Comparison of ENCODE assay signal across 1 cellular context in genomic region chr6:35731736-35732532, GRCh38.
TF ChIP-seq lines count a peak whose summit lies in the region.

No MANE protein-coding gene starts in this region.

TF ChIP-seq in HepG2, 621 proteins besides CTCF, POLR2A, EP300 and RAD21 (continues in another document):
- TF ChIP-seq FOXK2 (IDR thresholded peaks at IDR 0.05) (0 out of 2 replicates have a peak, but pooled peaks have one; percentile 39), ZNF326 (CRISPR knock-in tag; IDR thresholded peaks at IDR 0.05; ENCODE audit: borderline replicate concordance) (no peak), HES4 (CRISPR knock-in tag; IDR thresholded peaks at IDR 0.05; ENCODE audit: borderline replicate concordance) (peak; percentile 57), FOXK1 (CRISPR knock-in tag; IDR thresholded peaks at IDR 0.05; ENCODE audit: borderline replicate concordance, low read depth) (no peak; the same call in 1 of the 2 replicates), ZNF564 (CRISPR knock-in tag; IDR thresholded peaks at IDR 0.05) (no peak; the same call in none of the 2 replicates), POLR2G (IDR thresholded peaks at IDR 0.05; ENCODE audit: low read depth, low read length) (peak; percentile 91), CREB1 (IDR thresholded peaks at IDR 0.05) (0 out of 2 replicates have a peak, but pooled peaks have one; percentile 1), CREB1 (CRISPR knock-in tag; IDR thresholded peaks at IDR 0.05) (peak; percentile 34; the same call in 1 of the 2 replicates), ZNF350 (CRISPR knock-in tag; IDR thresholded peaks at IDR 0.05; ENCODE audit: borderline replicate concordance, low read depth) (peak; percentile 81), ZNF143 (CRISPR knock-in tag; IDR thresholded peaks at IDR 0.05) (no peak), RBAK (CRISPR knock-in tag; IDR thresholded peaks at IDR 0.05) (no peak), FOXC1 (CRISPR knock-in tag; IDR thresholded peaks at IDR 0.05; ENCODE audit: borderline replicate concordance) (peak; percentile 90), SMARCE1 (IDR thresholded peaks at IDR 0.05; ENCODE audit: borderline replicate concordance) (no peak), ZNF256 (CRISPR knock-in tag; conservative IDR thresholded peaks at IDR 0.05) (no peak), ELF4 (CRISPR knock-in tag; IDR thresholded peaks at IDR 0.05; ENCODE audit: borderline replicate concordance) (no peak), ZBTB3 (CRISPR knock-in tag; IDR thresholded peaks at IDR 0.05; ENCODE audit: borderline replicate concordance, low read depth) (no peak), TCF7 (IDR thresholded peaks at IDR 0.05; ENCODE audit: low read depth) (peak; percentile 88), MBD4 (IDR thresholded peaks at IDR 0.05; ENCODE audit: borderline replicate concordance, low read length) (no peak), ZNF224 (CRISPR knock-in tag; IDR thresholded peaks at IDR 0.05) (peak; percentile 87; the same call in 1 of the 2 replicates), SALL1 (CRISPR knock-in tag; IDR thresholded peaks at IDR 0.05) (peak; percentile 79), SAFB2 (CRISPR knock-in tag; IDR thresholded peaks at IDR 0.05; ENCODE audit: borderline replicate concordance, low read depth) (0 out of 2 replicates have a peak, but pooled peaks have one; percentile 73), ZFP36L1 (CRISPR knock-in tag; IDR thresholded peaks at IDR 0.05) (peak; percentile 95), ZMYM2 (CRISPR knock-in tag; IDR thresholded peaks at IDR 0.05) (no peak), PBX2 (CRISPR knock-in tag; IDR thresholded peaks at IDR 0.05) (no peak), ZNF362 (CRISPR knock-in tag; IDR thresholded peaks at IDR 0.05; ENCODE audit: borderline replicate concordance) (no peak), PAX8 (CRISPR knock-in tag; IDR thresholded peaks at IDR 0.05; ENCODE audit: borderline replicate concordance) (no peak; the same call in 1 of the 2 replicates), ZNF670 (CRISPR knock-in tag; IDR thresholded peaks at IDR 0.05; ENCODE audit: borderline replicate concordance) (peak; percentile 96; the same call in 1 of the 2 replicates), GZF1 (CRISPR knock-in tag; IDR thresholded peaks at IDR 0.05) (no peak), HIVEP1 (CRISPR knock-in tag; IDR thresholded peaks at IDR 0.05) (peak; percentile 86), ZMYM4 (CRISPR knock-in tag; IDR thresholded peaks at IDR 0.05) (peak; percentile 84), IKZF1 (IDR thresholded peaks at IDR 0.05) (no peak), IKZF4 (CRISPR knock-in tag; IDR thresholded peaks at IDR 0.05; ENCODE audit: borderline replicate concordance, low read depth, not compliant biosample characterization) (peak; percentile 40), ZBTB2 (CRISPR knock-in tag; IDR thresholded peaks at IDR 0.05; ENCODE audit: low read depth) (peak; percentile 97), ZNF660 (CRISPR knock-in tag; IDR thresholded peaks at IDR 0.05; ENCODE audit: borderline replicate concordance, low read depth) (no peak), ZNF710 (CRISPR knock-in tag; IDR thresholded peaks at IDR 0.05; ENCODE audit: borderline replicate concordance) (peak; percentile 91), SKI (IDR thresholded peaks at IDR 0.05; ENCODE audit: partially characterized antibody) (peak; percentile 69), ZKSCAN5 (CRISPR knock-in tag; IDR thresholded peaks at IDR 0.05) (no peak), CEBPB (IDR thresholded peaks at IDR 0.05; ENCODE audit: borderline replicate concordance, low read depth, low read length) (no peak), TCF12 (IDR thresholded peaks at IDR 0.05) (no peak), TCF12 (CRISPR knock-in tag; IDR thresholded peaks at IDR 0.05) (peak; percentile 45; the same call in 1 of the 2 replicates), ZSCAN29 (CRISPR knock-in tag; conservative IDR thresholded peaks at IDR 0.05) (peak; percentile 37; the same call in 1 of the 2 replicates), ZNF251 (CRISPR knock-in tag; IDR thresholded peaks at IDR 0.05) (no peak), ZNF724P (CRISPR knock-in tag; IDR thresholded peaks at IDR 0.05; ENCODE audit: borderline replicate concordance) (no peak), TBP (CRISPR knock-in tag; IDR thresholded peaks at IDR 0.05) (no peak), CBX5 (CRISPR knock-in tag; IDR thresholded peaks at IDR 0.05; ENCODE audit: borderline replicate concordance) (peak; percentile 78; the same call in 1 of the 2 replicates), SRF (IDR thresholded peaks at IDR 0.05; ENCODE audit: low read depth, low read length) (no peak), ZNF24 (IDR thresholded peaks at IDR 0.05) (no peak), SIX4 (CRISPR knock-in tag; IDR thresholded peaks at IDR 0.05) (peak; percentile 37; the same call in 1 of the 2 replicates), MTERF4 (CRISPR knock-in tag; IDR thresholded peaks at IDR 0.05) (0 out of 2 replicates have a peak, but pooled peaks have one; percentile 56)
- TF ChIP-seq, protein P1, sequence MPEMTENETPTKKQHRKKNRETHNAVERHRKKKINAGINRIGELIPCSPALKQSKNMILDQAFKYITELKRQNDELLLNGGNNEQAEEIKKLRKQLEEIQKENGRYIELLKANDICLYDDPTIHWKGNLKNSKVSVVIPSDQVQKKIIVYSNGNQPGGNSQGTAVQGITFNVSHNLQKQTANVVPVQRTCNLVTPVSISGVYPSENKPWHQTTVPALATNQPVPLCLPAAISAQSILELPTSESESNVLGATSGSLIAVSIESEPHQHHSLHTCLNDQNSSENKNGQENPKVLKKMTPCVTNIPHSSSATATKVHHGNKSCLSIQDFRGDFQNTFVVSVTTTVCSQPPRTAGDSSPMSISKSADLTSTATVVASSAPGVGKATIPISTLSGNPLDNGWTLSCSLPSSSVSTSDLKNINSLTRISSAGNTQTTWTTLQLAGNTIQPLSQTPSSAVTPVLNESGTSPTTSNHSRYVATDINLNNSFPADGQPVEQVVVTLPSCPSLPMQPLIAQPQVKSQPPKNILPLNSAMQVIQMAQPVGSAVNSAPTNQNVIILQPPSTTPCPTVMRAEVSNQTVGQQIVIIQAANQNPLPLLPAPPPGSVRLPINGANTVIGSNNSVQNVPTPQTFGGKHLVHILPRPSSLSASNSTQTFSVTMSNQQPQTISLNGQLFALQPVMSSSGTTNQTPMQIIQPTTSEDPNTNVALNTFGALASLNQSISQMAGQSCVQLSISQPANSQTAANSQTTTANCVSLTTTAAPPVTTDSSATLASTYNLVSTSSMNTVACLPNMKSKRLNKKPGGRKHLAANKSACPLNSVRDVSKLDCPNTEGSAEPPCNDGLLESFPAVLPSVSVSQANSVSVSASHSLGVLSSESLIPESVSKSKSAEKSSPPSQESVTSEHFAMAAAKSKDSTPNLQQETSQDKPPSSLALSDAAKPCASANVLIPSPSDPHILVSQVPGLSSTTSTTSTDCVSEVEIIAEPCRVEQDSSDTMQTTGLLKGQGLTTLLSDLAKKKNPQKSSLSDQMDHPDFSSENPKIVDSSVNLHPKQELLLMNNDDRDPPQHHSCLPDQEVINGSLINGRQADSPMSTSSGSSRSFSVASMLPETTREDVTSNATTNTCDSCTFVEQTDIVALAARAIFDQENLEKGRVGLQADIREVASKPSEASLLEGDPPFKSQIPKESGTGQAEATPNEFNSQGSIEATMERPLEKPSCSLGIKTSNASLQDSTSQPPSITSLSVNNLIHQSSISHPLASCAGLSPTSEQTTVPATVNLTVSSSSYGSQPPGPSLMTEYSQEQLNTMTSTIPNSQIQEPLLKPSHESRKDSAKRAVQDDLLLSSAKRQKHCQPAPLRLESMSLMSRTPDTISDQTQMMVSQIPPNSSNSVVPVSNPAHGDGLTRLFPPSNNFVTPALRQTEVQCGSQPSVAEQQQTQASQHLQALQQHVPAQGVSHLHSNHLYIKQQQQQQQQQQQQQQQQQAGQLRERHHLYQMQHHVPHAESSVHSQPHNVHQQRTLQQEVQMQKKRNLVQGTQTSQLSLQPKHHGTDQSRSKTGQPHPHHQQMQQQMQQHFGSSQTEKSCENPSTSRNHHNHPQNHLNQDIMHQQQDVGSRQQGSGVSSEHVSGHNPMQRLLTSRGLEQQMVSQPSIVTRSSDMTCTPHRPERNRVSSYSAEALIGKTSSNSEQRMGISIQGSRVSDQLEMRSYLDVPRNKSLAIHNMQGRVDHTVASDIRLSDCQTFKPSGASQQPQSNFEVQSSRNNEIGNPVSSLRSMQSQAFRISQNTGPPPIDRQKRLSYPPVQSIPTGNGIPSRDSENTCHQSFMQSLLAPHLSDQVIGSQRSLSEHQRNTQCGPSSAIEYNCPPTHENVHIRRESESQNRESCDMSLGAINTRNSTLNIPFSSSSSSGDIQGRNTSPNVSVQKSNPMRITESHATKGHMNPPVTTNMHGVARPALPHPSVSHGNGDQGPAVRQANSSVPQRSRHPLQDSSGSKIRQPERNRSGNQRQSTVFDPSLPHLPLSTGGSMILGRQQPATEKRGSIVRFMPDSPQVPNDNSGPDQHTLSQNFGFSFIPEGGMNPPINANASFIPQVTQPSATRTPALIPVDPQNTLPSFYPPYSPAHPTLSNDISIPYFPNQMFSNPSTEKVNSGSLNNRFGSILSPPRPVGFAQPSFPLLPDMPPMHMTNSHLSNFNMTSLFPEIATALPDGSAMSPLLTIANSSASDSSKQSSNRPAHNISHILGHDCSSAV (CRISPR knock-in tag; IDR thresholded peaks at IDR 0.05; ENCODE audit: borderline replicate concordance), result no peak
- TF ChIP-seq, protein P2, sequence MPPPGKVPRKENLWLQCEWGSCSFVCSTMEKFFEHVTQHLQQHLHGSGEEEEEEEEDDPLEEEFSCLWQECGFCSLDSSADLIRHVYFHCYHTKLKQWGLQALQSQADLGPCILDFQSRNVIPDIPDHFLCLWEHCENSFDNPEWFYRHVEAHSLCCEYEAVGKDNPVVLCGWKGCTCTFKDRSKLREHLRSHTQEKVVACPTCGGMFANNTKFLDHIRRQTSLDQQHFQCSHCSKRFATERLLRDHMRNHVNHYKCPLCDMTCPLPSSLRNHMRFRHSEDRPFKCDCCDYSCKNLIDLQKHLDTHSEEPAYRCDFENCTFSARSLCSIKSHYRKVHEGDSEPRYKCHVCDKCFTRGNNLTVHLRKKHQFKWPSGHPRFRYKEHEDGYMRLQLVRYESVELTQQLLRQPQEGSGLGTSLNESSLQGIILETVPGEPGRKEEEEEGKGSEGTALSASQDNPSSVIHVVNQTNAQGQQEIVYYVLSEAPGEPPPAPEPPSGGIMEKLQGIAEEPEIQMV (CRISPR knock-in tag; IDR thresholded peaks at IDR 0.05; ENCODE audit: low read depth), result no peak
- TF ChIP-seq, protein P3, sequence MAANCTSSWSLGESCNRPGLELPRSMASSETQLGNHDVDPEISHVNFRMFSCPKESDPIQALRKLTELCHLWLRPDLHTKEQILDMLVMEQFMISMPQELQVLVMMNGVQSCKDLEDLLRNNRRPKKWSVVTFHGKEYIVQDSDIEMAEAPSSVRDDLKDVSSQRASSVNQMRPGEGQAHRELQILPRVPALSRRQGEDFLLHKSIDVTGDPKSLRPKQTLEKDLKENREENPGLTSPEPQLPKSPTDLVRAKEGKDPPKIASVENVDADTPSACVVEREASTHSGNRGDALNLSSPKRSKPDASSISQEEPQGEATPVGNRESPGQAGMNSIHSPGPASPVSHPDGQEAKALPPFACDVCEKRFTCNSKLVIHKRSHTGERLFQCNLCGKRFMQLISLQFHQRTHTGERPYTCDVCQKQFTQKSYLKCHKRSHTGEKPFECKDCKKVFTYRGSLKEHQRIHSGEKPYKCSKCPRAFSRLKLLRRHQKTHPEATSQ (CRISPR knock-in tag; IDR thresholded peaks at IDR 0.05; ENCODE audit: borderline replicate concordance), result 0 out of 2 replicates have a peak, but pooled peaks have one; percentile 45
